In the genomic region with DNA sequence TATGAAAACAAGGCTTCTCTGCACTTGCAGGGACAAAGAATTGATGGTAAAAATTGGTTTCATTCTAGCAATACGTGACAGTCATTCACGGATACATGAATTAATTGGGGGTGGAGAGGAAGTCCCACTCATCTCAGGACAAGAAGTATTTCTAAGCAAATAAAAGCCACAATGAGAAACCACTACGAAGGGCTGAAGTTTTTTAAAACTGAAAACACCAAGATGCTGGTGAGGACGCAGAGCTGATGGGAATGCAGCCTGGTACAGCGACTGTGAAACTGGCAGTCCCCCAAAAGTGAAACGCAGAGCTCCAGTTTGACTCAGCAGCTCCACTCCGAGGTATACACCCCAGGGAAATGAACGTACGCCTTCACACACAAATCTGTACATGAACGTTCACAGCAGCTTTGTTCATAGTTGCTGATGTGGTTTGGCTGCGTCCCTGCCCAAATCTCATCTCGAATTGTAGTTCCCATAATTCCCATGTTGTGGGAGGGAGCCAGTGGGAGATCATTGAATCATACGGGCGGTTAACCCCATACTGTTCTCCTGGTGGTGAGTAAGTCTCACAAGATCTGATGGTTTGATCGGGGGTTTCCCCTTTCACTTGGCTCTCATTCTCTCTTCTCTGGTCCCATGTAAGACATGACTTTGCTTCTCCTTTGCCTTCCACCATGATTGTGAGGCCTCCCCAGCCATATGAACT, we compare ENCODE assay signal across 8 cellular contexts.
DNase-seq lines count a peak whose midpoint lies in the region; ATAC-seq and TF ChIP-seq lines count a peak whose summit lies in the region.

No MANE protein-coding gene starts in this region.

- intact Hi-C loops in mammary epithelial cell (cut with micrococcal nuclease) (loop anchor here (2.0 to 5.0 kb wide), 4 partner anchors 123 to 972 kb away; no protein-coding TSS in a partner anchor), testis (cut with DNase I; ENCODE audit: low total_unique reads) (loop anchor here (5.0 kb wide), 1 partner anchor 732 kb away; no protein-coding TSS in a partner anchor)
- intact Hi-C loops in naive thymus-derived CD4-positive, alpha-beta T cell (cut with micrococcal nuclease) = loop anchor here (5.0 to 10.0 kb wide), 6 partner anchors 62 to 867 kb away; partner anchors contain the start of genes NCOR2 (in 1 of the 2) and SCARB1 (in 1 of the 2)

- H3K27ac Mint-ChIP-seq in naive thymus-derived CD4-positive, alpha-beta T cell = peak overlapping the region in 2 of 9 donors; percentile 55 to 70

- DNase-seq in ACHN (peak; percentile 85), T-helper 2 cell (peak in 3 of 5 experiments; percentile 26 to 98 (median 71)), mammary epithelial cell (peak; percentile 87), superior temporal gyrus (ENCODE audit: extremely low spot score) (peak; percentile 84), testis (no peak)
- DNase-seq in naive thymus-derived CD4-positive, alpha-beta T cell = peak in 3 of 9 donors; percentile 7 to 71 (median 13)

- H3K79me2 ChIP-seq in mammary epithelial cell (ENCODE audit: insufficient read depth, low read length) = no peaks in the 10 kb centered on the region

- H3K36me3 ChIP-seq in mammary epithelial cell (ENCODE audit: insufficient read depth, low read length) (no peaks in the 10 kb centered on the region), testis (ENCODE audit: low read depth, missing control alignments) (no peaks in the 10 kb centered on the region)
- H3K36me3 ChIP-seq in naive thymus-derived CD4-positive, alpha-beta T cell (ENCODE audit: control insufficient read depth in 2 of 3, insufficient read depth in 3 of 3, low read length in 3 of 3) = no peaks in the 10 kb centered on the region

- H3K27me3 ChIP-seq in mammary epithelial cell (ENCODE audit: insufficient read depth, low read length) (no peaks in the 10 kb centered on the region), testis (no peaks in the 10 kb centered on the region)
- H3K27me3 ChIP-seq in naive thymus-derived CD4-positive, alpha-beta T cell (ENCODE audit: control insufficient read depth in 2 of 2, insufficient read depth in 2 of 2, low read length in 2 of 2) = no peaks in the 10 kb centered on the region

- peaks cover 4 to 15% (median 10%) of the 10 kb centered on the region in 5 donors for H3K27me3 Mint-ChIP-seq in naive thymus-derived CD4-positive, alpha-beta T cell

- H3K27ac ChIP-seq in mammary epithelial cell (ENCODE audit: insufficient read depth, low read depth, low read length) (no peak overlapping the region), testis (peak overlapping the region in 1 of 2 donors; percentile 26)
- no peak overlapping the region for H3K27ac ChIP-seq in naive thymus-derived CD4-positive, alpha-beta T cell (ENCODE audit: low read depth, low read length)

- H3K9me3 ChIP-seq in mammary epithelial cell (replicated peaks; ENCODE audit: insufficient read depth, low read length) (no peaks in the 10 kb centered on the region), testis (no peaks in the 10 kb centered on the region)
- no peaks in the 10 kb centered on the region for H3K9me3 ChIP-seq in naive thymus-derived CD4-positive, alpha-beta T cell (ENCODE audit: control insufficient read depth in 2 of 3, low read length in 3 of 3)

- H3K4me1 ChIP-seq in mammary epithelial cell (ENCODE audit: insufficient read depth, low read length) = peaks cover 19% of the 10 kb centered on the region
- H3K4me1 ChIP-seq in naive thymus-derived CD4-positive, alpha-beta T cell (ENCODE audit: control insufficient read depth in 2 of 2, insufficient read depth in 2 of 2, low read length in 2 of 2) = peaks cover 5 to 12% of the 10 kb centered on the region in 2 donors
- peaks cover 7% of the 10 kb centered on the region for H3K4me1 ChIP-seq in testis

- TF ChIP-seq CTCF in mammary epithelial cell (conservative IDR thresholded peaks at IDR 0.05 in 1 of 2, IDR thresholded peaks at IDR 0.05 in 1 of 2; ENCODE audit: extremely low read depth in 1 of 2, insufficient read depth in 1 of 2, low read depth in 1 of 2, low read length in 2 of 2) (peak in 1 of 2 donors; percentile 12), testis (IDR thresholded peaks at IDR 0.05) (no peak)

- POLR2A ChIA-PET in naive thymus-derived CD4-positive, alpha-beta T cell (lab: Charles Lee) = no interaction called here

- peaks cover 10 to 32% (median 14%) of the 10 kb centered on the region in 7 donors for H3K4me1 Mint-ChIP-seq in naive thymus-derived CD4-positive, alpha-beta T cell

- WGBS in mammary epithelial cell (ENCODE audit: low coverage, missing lambda C conversion rate) = 8% methylated on average over 15 of the region's 15 CpGs
- 54 to 55% methylated on average over 15 of the region's 15 CpGs for WGBS in testis, 2 donors

- in situ Hi-C loops in ACHN (cut with HindIII; ENCODE audit: low pct_ligation_motif_present, low pct_unique_long_range_greater_than_20kb, low sequenced_read_pairs) (no loop called here), mammary epithelial cell (cut with MboI; ENCODE audit: low sequenced_read_pairs in 2 of 2) (loop anchor here in 1 of 2 donors (25.0 kb wide), 1 partner anchor 362 kb away; no protein-coding TSS in a partner anchor)

- H3K9me3 Mint-ChIP-seq in naive thymus-derived CD4-positive, alpha-beta T cell = no peaks in the 10 kb centered on the region

- no peaks in the 10 kb centered on the region for H4K20me1 ChIP-seq in mammary epithelial cell (ENCODE audit: insufficient read depth, low read length)

- CTCF ChIA-PET in mammary epithelial cell (lab: Charles Lee; ENCODE audit: low non-redundant PET) = no interaction called here
- CTCF ChIA-PET in naive thymus-derived CD4-positive, alpha-beta T cell (lab: Charles Lee) = interaction anchor here (0.6 to 1.0 kb wide), 3 partner anchors 18 to 738 kb away, joined by 3 read pairs; no protein-coding TSS in a partner anchor

- ATAC-seq in GM18907 (IDR thresholded peaks at IDR 0.05; ENCODE audit: unreplicated experiment) = peak; percentile 79
- ATAC-seq in HG03097 (IDR thresholded peaks at IDR 0.05; ENCODE audit: low FRiP score, unreplicated experiment) = peak; percentile 72
- peak; percentile 70 for ATAC-seq in naive thymus-derived CD4-positive, alpha-beta T cell

- H3K4me3 ChIP-seq in mammary epithelial cell (replicated peaks in 1 of 3; ENCODE audit: insufficient read depth in 1 of 3, low read depth in 2 of 3, low read length in 3 of 3) (no peak overlapping the region), testis (no peak overlapping the region)
- no peak overlapping the region for H3K4me3 ChIP-seq in naive thymus-derived CD4-positive, alpha-beta T cell (ENCODE audit: low read length)

- H3K36me3 Mint-ChIP-seq in naive thymus-derived CD4-positive, alpha-beta T cell = no peaks in the 10 kb centered on the region

- peak overlapping the region; percentile 19 for H2AFZ ChIP-seq in mammary epithelial cell (ENCODE audit: low read depth, low read length)

- peak overlapping the region; percentile 65 for H3K4me2 ChIP-seq in mammary epithelial cell (ENCODE audit: insufficient read depth, low read depth, low read length)

- no peak for TF ChIP-seq POLR2A in testis (IDR thresholded peaks at IDR 0.05)

- no peak overlapping the region for H3K9ac ChIP-seq in mammary epithelial cell (ENCODE audit: insufficient read depth, low read length)

- peak overlapping the region in 9 of 10 donors; percentile 1 to 82 (median 23) for H3K4me3 Mint-ChIP-seq in naive thymus-derived CD4-positive, alpha-beta T cell

- BruUV-seq in mammary epithelial cell (replicated peaks; lab: Mats Ljungman, UMichigan) = no TSS peak

- dilution Hi-C loops in mammary epithelial cell (cut with HindIII; ENCODE audit: low sequenced_read_pairs) = no loop called here
